1 cellular context compared by ENCODE assay signal in genomic region chr7:148884299-148885022, GRCh38.
TF ChIP-seq lines count a peak whose summit lies in the region.

No MANE protein-coding gene starts in this region.

TF ChIP-seq in A549, 52 proteins besides CTCF, POLR2A, EP300 and RAD21 (continued from another document):
- no peak for TF ChIP-seq HEYL (CRISPR knock-in tag; IDR thresholded peaks at IDR 0.05)
- TF ChIP-seq ZNF302 (CRISPR knock-in tag; IDR thresholded peaks at IDR 0.05), result no peak
- no peak for TF ChIP-seq RARB (CRISPR knock-in tag; IDR thresholded peaks at IDR 0.05)
- 0 out of 2 replicates have a peak, but pooled peaks have one; percentile 41 for TF ChIP-seq HOXA7 (CRISPR knock-in tag; IDR thresholded peaks at IDR 0.05)
- no peak for TF ChIP-seq PBX3 (IDR thresholded peaks at IDR 0.05)
- no peak; the same call in 1 of the 2 replicates for TF ChIP-seq REST (IDR thresholded peaks at IDR 0.05)
- TF ChIP-seq HOXB5 (CRISPR knock-in tag; IDR thresholded peaks at IDR 0.05), result no peak
- TF ChIP-seq BCL3 (IDR thresholded peaks at IDR 0.05), result peak; percentile 71; the same call in 2 of the 3 replicates
- TF ChIP-seq PHF8 (IDR thresholded peaks at IDR 0.05; ENCODE audit: borderline replicate concordance, low read depth), result peak; percentile 78; the same call in 1 of the 2 replicates
- TF ChIP-seq RFX5 (IDR thresholded peaks at IDR 0.05), result 0 out of 2 replicates have a peak, but pooled peaks have one; percentile 25
- TF ChIP-seq CEBPB (IDR thresholded peaks at IDR 0.05), result no peak
- TF ChIP-seq RCOR1 (IDR thresholded peaks at IDR 0.05; ENCODE audit: low read depth, low read length), result no peak
- peak; percentile 83 for TF ChIP-seq MAX (IDR thresholded peaks at IDR 0.05)
- no peak for TF ChIP-seq CHD4 (IDR thresholded peaks at IDR 0.05; ENCODE audit: borderline replicate concordance)
- no peak for TF ChIP-seq HES2 (IDR thresholded peaks at IDR 0.05)
- TF ChIP-seq SREBF2 (IDR thresholded peaks at IDR 0.05), result no peak
- TF ChIP-seq POLR2AphosphoS2 (conservative IDR thresholded peaks at IDR 0.05; ENCODE audit: low read length), result no peak
- TF ChIP-seq NPAS2 (CRISPR knock-in tag; IDR thresholded peaks at IDR 0.05; ENCODE audit: borderline replicate concordance), result peak; percentile 10; the same call in 1 of the 2 replicates
- no peak for TF ChIP-seq ZSCAN20 (CRISPR knock-in tag; IDR thresholded peaks at IDR 0.05)
- TF ChIP-seq TP53 (CRISPR knock-in tag; IDR thresholded peaks at IDR 0.05), result 0 out of 2 replicates have a peak, but pooled peaks have one; percentile 9
- no peak for TF ChIP-seq RNF2 (IDR thresholded peaks at IDR 0.05; ENCODE audit: borderline replicate concordance, low read depth)
